ENCODE assay signal across 1 cellular context in genomic region chr3:52154135-52155094, GRCh38.
TF ChIP-seq lines count a peak whose summit lies in the region.

POC1A (minus strand) TSS chr3:52154423; CDS start chr3:52154372, 51 bp downstream.

TF ChIP-seq in WTC11, 78 proteins besides CTCF, POLR2A, EP300 and RAD21 (continued from another document):
- TF ChIP-seq USF1 (CRISPR knock-in tag; IDR thresholded peaks at IDR 0.05), result peak; percentile 87
- peak; percentile 60 for TF ChIP-seq NFYB (CRISPR knock-in tag; conservative IDR thresholded peaks at IDR 0.05; ENCODE audit: low read depth)
- TF ChIP-seq CREB1 (CRISPR knock-in tag; IDR thresholded peaks at IDR 0.05), result 0 out of 2 replicates have a peak, but pooled peaks have one; percentile 12
- 0 out of 2 replicates have a peak, but pooled peaks have one; percentile 52 for TF ChIP-seq ZBTB21 (CRISPR knock-in tag; IDR thresholded peaks at IDR 0.05; ENCODE audit: borderline replicate concordance)
- peak; percentile 91 for TF ChIP-seq E2F4 (CRISPR knock-in tag; IDR thresholded peaks at IDR 0.05; ENCODE audit: borderline replicate concordance, low read depth)
- TF ChIP-seq MAX (CRISPR knock-in tag; IDR thresholded peaks at IDR 0.05), result peak; percentile 92
- peak; percentile 87 for TF ChIP-seq TEAD4 (CRISPR knock-in tag; IDR thresholded peaks at IDR 0.05)
- TF ChIP-seq ETV6 (CRISPR knock-in tag; IDR thresholded peaks at IDR 0.05), result peak; percentile 81; the same call in 1 of the 2 replicates
- TF ChIP-seq ZNF423 (CRISPR knock-in tag; IDR thresholded peaks at IDR 0.05), result peak; percentile 28
- peak; percentile 96; the same call in 1 of the 2 replicates for TF ChIP-seq TEAD1 (CRISPR knock-in tag; IDR thresholded peaks at IDR 0.05)
- peak; percentile 86 for TF ChIP-seq USF2 (CRISPR knock-in tag; IDR thresholded peaks at IDR 0.05)
- no peak for TF ChIP-seq E2F1 (CRISPR knock-in tag; IDR thresholded peaks at IDR 0.05)
- no peak for TF ChIP-seq AFF4 (CRISPR knock-in tag; IDR thresholded peaks at IDR 0.05; ENCODE audit: borderline replicate concordance)
- no peak for TF ChIP-seq JUN (CRISPR knock-in tag; IDR thresholded peaks at IDR 0.05)
